ENCODE assay signal across 17 cellular contexts in genomic region chr1:77970192-77970591, GRCh38. TPM values are rescaled to one million over a fixed set of nuclear protein-coding genes. Genes with fewer than 3 reads are reported as not detected.
DNase-seq lines count a peak whose midpoint lies in the region; ATAC-seq lines count a peak whose summit lies in the region.
"Had no signal": no experiment of that assay in that cellular context is flagged by ENCODE, and none has a peak within 500 bp of the region (broad histone marks: within the 10 kb centered on the region; RNA-seq: fewer than 3 reads in every experiment).

No MANE protein-coding gene starts in this region.

- H3K36me3 Mint-ChIP-seq in activated naive CD8-positive, alpha-beta T cell: peaks cover 28% of the 10 kb centered on the region
- H3K36me3 Mint-ChIP-seq in activated naive CD8-positive, alpha-beta T cell treated with anti-CD3 and anti-CD28 coated beads, Interleukin-2, amount 50 U/mL, for 24 hours (ENCODE audit: low read depth): peaks cover 80% of the 10 kb centered on the region
- peaks cover 57% of the 10 kb centered on the region for H3K36me3 Mint-ChIP-seq in activated CD8-positive, alpha-beta memory T cell treated with anti-CD3 and anti-CD28 coated beads, Interleukin-2, amount 10 ng/mL, durations not matched to agents 7 days and 5 days

- H3K27ac ChIP-seq in GM23248: no peak overlapping the region
- H3K27ac ChIP-seq: A549, C4-2B, RWPE1 had no signal

- CTCF ChIA-PET in activated CD8-positive, alpha-beta memory T cell treated with anti-CD3 and anti-CD28 coated beads, Interleukin-2, amount 10 ng/mL, durations not matched to agents 7 days and 5 days (lab: Charles Lee): no interaction called here

- H3K9me2 ChIP-seq in GM23248 (ENCODE audit: insufficient read depth): no peaks in the 10 kb centered on the region

- H3K9ac ChIP-seq in GM23248: no peak overlapping the region

- peak overlapping the region; percentile 44 for H3K4me3 Mint-ChIP-seq in activated naive CD8-positive, alpha-beta T cell
- H3K4me3 Mint-ChIP-seq in activated naive CD8-positive, alpha-beta T cell treated with anti-CD3 and anti-CD28 coated beads, Interleukin-2, amount 50 U/mL, for 24 hours: no peak overlapping the region
- no peak overlapping the region for H3K4me3 Mint-ChIP-seq in activated CD8-positive, alpha-beta memory T cell treated with anti-CD3 and anti-CD28 coated beads, Interleukin-2, amount 10 ng/mL, durations not matched to agents 7 days and 5 days
- H3K4me3 Mint-ChIP-seq: H9 had no signal

- no peak for ATAC-seq in activated naive CD8-positive, alpha-beta T cell treated with anti-CD3 and anti-CD28 coated beads, Interleukin-2, amount 50 U/mL, for 24 hours
- ATAC-seq in HG03139 (IDR thresholded peaks at IDR 0.05; ENCODE audit: unreplicated experiment) (no peak), GM21786 (IDR thresholded peaks at IDR 0.05; ENCODE audit: unreplicated experiment) (no peak)
- ATAC-seq in activated CD8-positive, alpha-beta memory T cell treated with anti-CD3 and anti-CD28 coated beads, Interleukin-2, amount 10 ng/mL, durations not matched to agents 7 days and 5 days: no peak
- ATAC-seq: A549, PC-3 had no signal

- H3K4me2 ChIP-seq in GM23248 (ENCODE audit: unreplicated experiment): peak overlapping the region; percentile 10
- H3K4me2 ChIP-seq: A549 had no signal

- H3K36me3 ChIP-seq in GM23248 (ENCODE audit: low read depth): peaks cover 59% of the 10 kb centered on the region

- peaks cover 100% of the 10 kb centered on the region for H3K79me2 ChIP-seq in GM23248 (ENCODE audit: insufficient read depth)

- no peak for DNase-seq in activated naive CD8-positive, alpha-beta T cell treated with anti-CD3 and anti-CD28 coated beads, Interleukin-2, amount 50 U/mL, for 24 hours
- DNase-seq in GM23248 (no peak), amniotic epithelial cell (ENCODE audit: low read depth) (peak; percentile 18)
- no peak for DNase-seq in activated CD8-positive, alpha-beta memory T cell treated with anti-CD3 and anti-CD28 coated beads, Interleukin-2, amount 10 ng/mL, durations not matched to agents 7 days and 5 days
- DNase-seq: H9, KBM-7, NCI-H1436, NCI-H2029 treated with DMSO at 0.1 percent for 48 hours, NCI-H2171 treated with DMSO at 0.1 percent for 48 hours, NCI-H446 treated with DMSO at 0.1 percent for 48 hours, PC-3 had no signal

- in situ Hi-C loops in GM23248 (cut with MboI): loop anchor here (10.0 kb wide), 1 partner anchor 145 kb away; no protein-coding TSS in a partner anchor

- no peaks in the 10 kb centered on the region for H3K9me3 Mint-ChIP-seq in activated naive CD8-positive, alpha-beta T cell (ENCODE audit: low read depth)
- H3K9me3 Mint-ChIP-seq in activated naive CD8-positive, alpha-beta T cell treated with anti-CD3 and anti-CD28 coated beads, Interleukin-2, amount 50 U/mL, for 24 hours: no peaks in the 10 kb centered on the region
- H3K9me3 Mint-ChIP-seq in activated CD8-positive, alpha-beta memory T cell treated with anti-CD3 and anti-CD28 coated beads, Interleukin-2, amount 10 ng/mL, durations not matched to agents 7 days and 5 days (ENCODE audit: low read depth): no peaks in the 10 kb centered on the region
- H3K9me3 Mint-ChIP-seq: H9 had no signal

- H3K27ac Mint-ChIP-seq in activated naive CD8-positive, alpha-beta T cell: no peak overlapping the region
- H3K27ac Mint-ChIP-seq in activated naive CD8-positive, alpha-beta T cell treated with anti-CD3 and anti-CD28 coated beads, Interleukin-2, amount 50 U/mL, for 24 hours: no peak overlapping the region
- no peak overlapping the region for H3K27ac Mint-ChIP-seq in activated CD8-positive, alpha-beta memory T cell treated with anti-CD3 and anti-CD28 coated beads, Interleukin-2, amount 10 ng/mL, durations not matched to agents 7 days and 5 days
- H3K27ac Mint-ChIP-seq: H9 had no signal

- H2AFZ ChIP-seq in GM23248: no peak overlapping the region

- H3K27me3 ChIP-seq in GM23248 (replicated peaks; ENCODE audit: insufficient read depth): no peaks in the 10 kb centered on the region

- 91 to 96% methylated on average over 1 of the region's 1 CpG for WGBS in GM23248 (ENCODE audit: low coverage in 1 of 2, low lambda C conversion rate in 2 of 2, missing lambda C conversion rate in 2 of 2), 2 experiments

- no peaks in the 10 kb centered on the region for H3K27me3 Mint-ChIP-seq in activated naive CD8-positive, alpha-beta T cell
- no peaks in the 10 kb centered on the region for H3K27me3 Mint-ChIP-seq in activated naive CD8-positive, alpha-beta T cell treated with anti-CD3 and anti-CD28 coated beads, Interleukin-2, amount 50 U/mL, for 24 hours
- H3K27me3 Mint-ChIP-seq in activated CD8-positive, alpha-beta memory T cell treated with anti-CD3 and anti-CD28 coated beads, Interleukin-2, amount 10 ng/mL, durations not matched to agents 7 days and 5 days: no peaks in the 10 kb centered on the region

- peaks cover 8% of the 10 kb centered on the region; the same call in 1 of the 2 replicates for H3F3A ChIP-seq in GM23248 (ENCODE audit: insufficient read depth)

- H4K20me1 ChIP-seq in GM23248 (ENCODE audit: insufficient read depth): peaks cover 15% of the 10 kb centered on the region; the same call in 1 of the 2 replicates

- peaks cover 71% of the 10 kb centered on the region for H3K4me1 Mint-ChIP-seq in activated naive CD8-positive, alpha-beta T cell (ENCODE audit: low read depth)
- peaks cover 85% of the 10 kb centered on the region for H3K4me1 Mint-ChIP-seq in activated naive CD8-positive, alpha-beta T cell treated with anti-CD3 and anti-CD28 coated beads, Interleukin-2, amount 50 U/mL, for 24 hours
- H3K4me1 Mint-ChIP-seq in activated CD8-positive, alpha-beta memory T cell treated with anti-CD3 and anti-CD28 coated beads, Interleukin-2, amount 10 ng/mL, durations not matched to agents 7 days and 5 days: peaks cover 55% of the 10 kb centered on the region

- H3K4me1 ChIP-seq in GM23248 (ENCODE audit: insufficient read depth): peaks cover 11% of the 10 kb centered on the region

- no peak overlapping the region for H3K4me3 ChIP-seq in GM23248
- H3K4me3 ChIP-seq: A549 had no signal

- no peaks in the 10 kb centered on the region for H3K9me3 ChIP-seq in GM23248 (ENCODE audit: low read depth)
- H3K9me3 ChIP-seq: A549 had no signal

RNA-seq across cellular contexts. Expression of gene FUBP1, which starts 8.7 kb away (rescaled TPM):
- 59.1 and 69.9 TPM in 2 replicates for total RNA-seq in GM23248 (2014; rRNA removed; shearing (Covaris generic))
- polyA plus RNA-seq in GM23248 (2016; fragmentation: Nextera tagmentation; extraction: Ambion mirVana): 48.4 and 52.2 TPM in 2 replicates
- 100 to 1,000 TPM; 220 to 222 TPM for total RNA-seq in activated CD8-positive, alpha-beta memory T cell treated with anti-CD3 and anti-CD28 coated beads, Interleukin-2, amount 10 ng/mL, durations not matched to agents 7 days and 5 days

RNA-seq across cellular contexts. Expression of gene DNAJB4, which starts 34.5 kb away (rescaled TPM):
- 125 and 133 TPM in 2 replicates for total RNA-seq in GM23248 (2014; rRNA removed; shearing (Covaris generic))
- 147 and 151 TPM in 2 replicates for polyA plus RNA-seq in GM23248 (2016; fragmentation: Nextera tagmentation; extraction: Ambion mirVana)
- 10 to 100 TPM; 11.5 to 23.0 TPM for total RNA-seq in activated CD8-positive, alpha-beta memory T cell treated with anti-CD3 and anti-CD28 coated beads, Interleukin-2, amount 10 ng/mL, durations not matched to agents 7 days and 5 days
